Comparison of ENCODE assay signal across 35 cellular contexts in the genomic region with DNA sequence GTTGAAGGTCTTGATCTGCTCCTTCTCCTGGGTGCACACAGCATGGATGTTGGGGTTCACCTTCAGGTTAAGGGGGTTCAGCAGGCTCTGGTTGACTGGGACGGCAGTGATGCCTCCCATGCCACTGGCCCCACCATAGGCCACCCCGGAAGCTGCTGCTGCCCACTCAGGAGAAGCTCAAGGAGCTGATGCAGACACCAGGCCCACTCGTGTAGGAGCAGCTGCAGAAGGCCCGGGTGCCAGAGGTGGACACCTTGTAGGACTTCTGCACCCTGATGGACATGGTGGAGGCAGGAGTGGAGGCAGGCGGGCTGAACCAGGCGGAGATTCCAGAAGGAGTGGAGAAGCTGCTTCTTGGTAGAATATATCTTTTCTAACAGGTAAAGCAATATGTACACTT.
A peak's percentile ranks its signal among the peaks of the same experiment; 100 is the strongest.
DNase-seq lines count a peak whose midpoint lies in the region; ATAC-seq and TF ChIP-seq lines count a peak whose summit lies in the region.
"Had no signal": no experiment of that assay in that cellular context is flagged by ENCODE, and none has a peak within 500 bp of the region (broad histone marks: within the 10 kb centered on the region; RNA-seq: fewer than 3 reads in every experiment).

No MANE protein-coding gene starts in this region.

- TF ChIP-seq POLR2A in spleen (IDR thresholded peaks at IDR 0.05) (no peak), esophagus squamous epithelium (IDR thresholded peaks at IDR 0.05) (no peak)

- no peaks in the 10 kb centered on the region for H3K9me2 ChIP-seq in Karpas-422 (replicated peaks; ENCODE audit: insufficient read depth, low read length)

- H3K4me2 ChIP-seq in neuronal stem cell (ENCODE audit: insufficient read depth, low read length, poor library complexity, severe bottlenecking) (no peak overlapping the region), Karpas-422 (ENCODE audit: low read depth, low read length, poor library complexity, severe bottlenecking) (no peak overlapping the region)
- H3K4me2 ChIP-seq: A549; BLaER1; BLaER1 treated with 17β-estradiol and CSF1 and Interleukin-3, amounts not matched to agents 10 nM and 100 nM had no signal

- H3K27me3 Mint-ChIP-seq in central memory CD8-positive, alpha-beta T cell = no peaks in the 10 kb centered on the region
- H3K27me3 Mint-ChIP-seq: B cell; CD4-positive, alpha-beta memory T cell; CD4-positive, alpha-beta T cell; CD4-positive, CD25-positive, alpha-beta regulatory T cell; CD8-positive, alpha-beta memory T cell had no signal

- peak overlapping the region; percentile 50 for H3K27ac Mint-ChIP-seq in central memory CD8-positive, alpha-beta T cell (ENCODE audit: low read depth)
- peak overlapping the region; percentile 77 for H3K27ac Mint-ChIP-seq in stimulated activated effector memory CD8-positive, alpha-beta T cell treated with anti-CD3 and anti-CD28 coated beads, Interleukin-12 subunit alpha, Interleukin-12 subunit beta, amount 100 ng/mL, for 72 hours
- H3K27ac Mint-ChIP-seq: B cell; CD14-positive monocyte; CD4-positive, alpha-beta memory T cell; CD4-positive, alpha-beta T cell; CD4-positive, CD25-positive, alpha-beta regulatory T cell; CD8-positive, alpha-beta T cell had no signal

- no CpG with 5 or more reads among the region's 6 CpGs for WGBS in neuronal stem cell (ENCODE audit: extremely low coverage in 2 of 2, insufficient read length in 2 of 2, insufficient replicate concordance in 1 of 2), 2 donors
- 68 to 97% (median 82%) methylated on average over 5 to 6 of the region's 6 CpGs for WGBS in spleen, 5 donors
- 83 to 95% methylated on average over 4 of the region's 6 CpGs for WGBS in esophagus squamous epithelium, 2 donors

- no peak overlapping the region for H4K91ac ChIP-seq in neuronal stem cell (ENCODE audit: low read depth, low read length, poor library complexity)

- H3K79me2 ChIP-seq in Karpas-422 (ENCODE audit: low read length) = no peaks in the 10 kb centered on the region

- no peaks in the 10 kb centered on the region for H3K36me3 ChIP-seq in neuronal stem cell (replicated peaks in 1 of 2; ENCODE audit: control insufficient read depth in 2 of 2, insufficient read depth in 2 of 2, low read length in 2 of 2)
- H3K36me3 ChIP-seq in upper lobe of right lung = no peaks in the 10 kb centered on the region
- H3K36me3 ChIP-seq in Karpas-422 (ENCODE audit: insufficient read depth, low read length) = no peaks in the 10 kb centered on the region
- H3K36me3 ChIP-seq in spleen = no peaks in the 10 kb centered on the region
- no peaks in the 10 kb centered on the region for H3K36me3 ChIP-seq in esophagus squamous epithelium
- H3K36me3 ChIP-seq: BE2C; BLaER1; BLaER1 treated with 17β-estradiol and CSF1 and Interleukin-3, amounts not matched to agents 10 nM and 100 nM had no signal

- H2AFZ ChIP-seq in neuronal stem cell (ENCODE audit: low read length) = no peak overlapping the region
- H2AFZ ChIP-seq in Karpas-422 (ENCODE audit: low read length) = no peak overlapping the region

- H2BK12ac ChIP-seq in neuronal stem cell (ENCODE audit: low read length) = no peak overlapping the region

- H3K27me3 ChIP-seq in neuronal stem cell (ENCODE audit: control insufficient read depth in 3 of 3, insufficient read depth in 3 of 3, low read depth in 1 of 3, low read length in 3 of 3) (no peaks in the 10 kb centered on the region), upper lobe of right lung (no peaks in the 10 kb centered on the region), Karpas-422 (ENCODE audit: low read length) (no peaks in the 10 kb centered on the region), spleen (replicated peaks in 1 of 7) (no peaks in the 10 kb centered on the region), esophagus squamous epithelium (no peaks in the 10 kb centered on the region)
- H3K27me3 ChIP-seq: BE2C; BLaER1; BLaER1 treated with 17β-estradiol and CSF1 and Interleukin-3, amounts not matched to agents 10 nM and 100 nM had no signal

- H3K9ac ChIP-seq in neuronal stem cell (ENCODE audit: low read depth, low read length, poor library complexity) (no peak overlapping the region), Karpas-422 (ENCODE audit: low read length) (no peak overlapping the region)
- H3K9ac ChIP-seq: BLaER1; BLaER1 treated with 17β-estradiol and CSF1 and Interleukin-3, amounts not matched to agents 10 nM and 100 nM had no signal

- H2BK15ac ChIP-seq in neuronal stem cell (ENCODE audit: low read length) = no peak overlapping the region

- no peak overlapping the region for H2BK120ac ChIP-seq in neuronal stem cell (ENCODE audit: low read depth, low read length)

- no peak overlapping the region for H3K14ac ChIP-seq in neuronal stem cell (ENCODE audit: low read length)

- H3K9me3 ChIP-seq in neuronal stem cell (replicated peaks in 1 of 2; ENCODE audit: control insufficient read depth in 2 of 2, insufficient read depth in 1 of 2, low read depth in 1 of 2, low read length in 2 of 2) (no peaks in the 10 kb centered on the region), upper lobe of right lung (no peaks in the 10 kb centered on the region), Karpas-422 (ENCODE audit: low read length) (no peaks in the 10 kb centered on the region), spleen (peaks cover 0 to 3% (median 0%) of the 10 kb centered on the region in 8 donors), esophagus squamous epithelium (no peaks in the 10 kb centered on the region)
- H3K9me3 ChIP-seq: A549; BE2C; BLaER1; BLaER1 treated with 17β-estradiol and CSF1 and Interleukin-3, amounts not matched to agents 10 nM and 100 nM; Caco-2 had no signal

- H3K9me3 Mint-ChIP-seq in central memory CD8-positive, alpha-beta T cell = no peaks in the 10 kb centered on the region
- no peaks in the 10 kb centered on the region for H3K9me3 Mint-ChIP-seq in stimulated activated effector memory CD8-positive, alpha-beta T cell treated with anti-CD3 and anti-CD28 coated beads, Interleukin-12 subunit alpha, Interleukin-12 subunit beta, amount 100 ng/mL, for 72 hours
- H3K9me3 Mint-ChIP-seq: CD4-positive, alpha-beta T cell; CD8-positive, alpha-beta memory T cell; CD8-positive, alpha-beta T cell had no signal

- DNase-seq in central memory CD8-positive, alpha-beta T cell (ENCODE audit: low spot score in 2 of 2) = no peak
- DNase-seq in neuronal stem cell (ENCODE audit: low spot score) = no peak
- no peak for DNase-seq in stimulated activated effector memory CD8-positive, alpha-beta T cell treated with anti-CD3 and anti-CD28 coated beads, Interleukin-12 subunit alpha, Interleukin-12 subunit beta, amount 100 ng/mL, for 72 hours (ENCODE audit: low spot score in 2 of 2)
- DNase-seq in upper lobe of right lung = peak; percentile 52
- DNase-seq in Karpas-422 = no peak
- no peak for DNase-seq in spleen
- DNase-seq in NCI-H1092 (lab: John Stamatoyannopoulos, UW) = no peak
- DNase-seq in esophagus squamous epithelium (lab: John Stamatoyannopoulos, UW) = no peak
- DNase-seq: 8988T; ACHN; AML-193; BE2C; C1 segment of cervical spinal cord; Caco-2; Calu3; CD4-positive, alpha-beta memory T cell; CD4-positive, alpha-beta T cell; CD4-positive, CD25-positive, alpha-beta regulatory T cell; CD8-positive, alpha-beta memory T cell; CD8-positive, alpha-beta T cell; COR-L47; DMS 273 treated with DMSO at 0.1 percent for 48 hours; DMS153; DMS53; DMS79; DMS79 treated with DMSO at 0.1 percent for 48 hours; DND-41; EL had no signal

- no peak overlapping the region for H3K27ac ChIP-seq in neuronal stem cell (replicated peaks; ENCODE audit: low read length)
- H3K27ac ChIP-seq in upper lobe of right lung = no peak overlapping the region
- H3K27ac ChIP-seq in Karpas-422 (ENCODE audit: low read length) = no peak overlapping the region
- no peak overlapping the region for H3K27ac ChIP-seq in spleen
- no peak overlapping the region for H3K27ac ChIP-seq in esophagus squamous epithelium
- H3K27ac ChIP-seq: 22Rv1; A549; BLaER1; BLaER1 treated with 17β-estradiol and CSF1 and Interleukin-3, amounts not matched to agents 10 nM and 100 nM; C4-2B had no signal

- no peak overlapping the region for H4K8ac ChIP-seq in neuronal stem cell (ENCODE audit: low read depth, low read length)

- peaks cover 2% of the 10 kb centered on the region for H3K36me3 Mint-ChIP-seq in central memory CD8-positive, alpha-beta T cell (ENCODE audit: insufficient read depth)
- H3K36me3 Mint-ChIP-seq in stimulated activated effector memory CD8-positive, alpha-beta T cell treated with anti-CD3 and anti-CD28 coated beads, Interleukin-12 subunit alpha, Interleukin-12 subunit beta, amount 100 ng/mL, for 72 hours = no peaks in the 10 kb centered on the region
- H3K36me3 Mint-ChIP-seq: CD14-positive monocyte; CD8-positive, alpha-beta T cell had no signal

- no peak overlapping the region for H3K4ac ChIP-seq in neuronal stem cell (ENCODE audit: low read length)

- H3K23ac ChIP-seq in neuronal stem cell (ENCODE audit: low read depth, low read length, poor library complexity) = no peak overlapping the region

- no peaks in the 10 kb centered on the region for H3K79me1 ChIP-seq in neuronal stem cell (ENCODE audit: low read depth, low read length)

- ATAC-seq in central memory CD8-positive, alpha-beta T cell (replicated peaks; ENCODE audit: extremely low read depth, poor library complexity, severe bottlenecking) = no peak
- no peak for ATAC-seq in stimulated activated effector memory CD8-positive, alpha-beta T cell treated with anti-CD3 and anti-CD28 coated beads, Interleukin-12 subunit alpha, Interleukin-12 subunit beta, amount 100 ng/mL, for 72 hours
- ATAC-seq in upper lobe of right lung = no peak
- ATAC-seq: A549; CD8-positive, alpha-beta T cell had no signal

- no peak overlapping the region for H2AK5ac ChIP-seq in neuronal stem cell (ENCODE audit: low read depth, low read length)

- peaks cover 33% of the 10 kb centered on the region for H3K4me1 Mint-ChIP-seq in central memory CD8-positive, alpha-beta T cell
- H3K4me1 Mint-ChIP-seq in stimulated activated effector memory CD8-positive, alpha-beta T cell treated with anti-CD3 and anti-CD28 coated beads, Interleukin-12 subunit alpha, Interleukin-12 subunit beta, amount 100 ng/mL, for 72 hours = peaks cover 38% of the 10 kb centered on the region
- H3K4me1 Mint-ChIP-seq: B cell, CD14-positive monocyte had no signal

- TF ChIP-seq CTCF in upper lobe of right lung (IDR thresholded peaks at IDR 0.05) (no peak), spleen (IDR thresholded peaks at IDR 0.05 in 8 of 11, conservative IDR thresholded peaks at IDR 0.05 in 3 of 11) (no peak), esophagus squamous epithelium (IDR thresholded peaks at IDR 0.05) (no peak)

- no peak overlapping the region for H3K4me3 Mint-ChIP-seq in central memory CD8-positive, alpha-beta T cell
- no peak overlapping the region for H3K4me3 Mint-ChIP-seq in stimulated activated effector memory CD8-positive, alpha-beta T cell treated with anti-CD3 and anti-CD28 coated beads, Interleukin-12 subunit alpha, Interleukin-12 subunit beta, amount 100 ng/mL, for 72 hours
- H3K4me3 Mint-ChIP-seq: B cell; CD14-positive monocyte; CD4-positive, alpha-beta memory T cell; CD4-positive, alpha-beta T cell; CD4-positive, CD25-positive, alpha-beta regulatory T cell; CD8-positive, alpha-beta memory T cell; CD8-positive, alpha-beta T cell had no signal

- peak overlapping the region; percentile 25 for H3K18ac ChIP-seq in neuronal stem cell (ENCODE audit: low read length)

- H3K4me1 ChIP-seq in neuronal stem cell (ENCODE audit: control insufficient read depth in 2 of 2, insufficient read depth in 1 of 2, low read depth in 1 of 2, low read length in 2 of 2) = no peaks in the 10 kb centered on the region
- H3K4me1 ChIP-seq in upper lobe of right lung = no peaks in the 10 kb centered on the region
- H3K4me1 ChIP-seq in Karpas-422 (ENCODE audit: low read length) = no peaks in the 10 kb centered on the region
- no peaks in the 10 kb centered on the region for H3K4me1 ChIP-seq in spleen
- peaks cover 0 to 37% (median 8%) of the 10 kb centered on the region in 3 donors for H3K4me1 ChIP-seq in esophagus squamous epithelium
- H3K4me1 ChIP-seq: A549; BE2C; BLaER1; BLaER1 treated with 17β-estradiol and CSF1 and Interleukin-3, amounts not matched to agents 10 nM and 100 nM; Caco-2 had no signal

- intact Hi-C loops in upper lobe of right lung (cut with DNase I) (no loop called here), spleen (cut with DNase I; ENCODE audit: low total_unique reads) (no loop called here), esophagus squamous epithelium (cut with DNase I) (no loop called here)

- no peaks in the 10 kb centered on the region for H4K20me1 ChIP-seq in Karpas-422 (ENCODE audit: insufficient read depth, low read depth, low read length)
- H4K20me1 ChIP-seq: BLaER1; BLaER1 treated with 17β-estradiol and CSF1 and Interleukin-3, amounts not matched to agents 10 nM and 100 nM had no signal

- H3K4me3 ChIP-seq in neuronal stem cell (ENCODE audit: low read length in 2 of 2) (no peak overlapping the region), upper lobe of right lung (no peak overlapping the region), Karpas-422 (ENCODE audit: low read length) (no peak overlapping the region), spleen (no peak overlapping the region), esophagus squamous epithelium (no peak overlapping the region)
- H3K4me3 ChIP-seq: A549; BLaER1; BLaER1 treated with 17β-estradiol and CSF1 and Interleukin-3, amounts not matched to agents 10 nM and 100 nM had no signal

- no peak overlapping the region for H2BK5ac ChIP-seq in neuronal stem cell (ENCODE audit: low read length)
